23 cellular contexts compared by ENCODE assay signal in the genomic region with DNA sequence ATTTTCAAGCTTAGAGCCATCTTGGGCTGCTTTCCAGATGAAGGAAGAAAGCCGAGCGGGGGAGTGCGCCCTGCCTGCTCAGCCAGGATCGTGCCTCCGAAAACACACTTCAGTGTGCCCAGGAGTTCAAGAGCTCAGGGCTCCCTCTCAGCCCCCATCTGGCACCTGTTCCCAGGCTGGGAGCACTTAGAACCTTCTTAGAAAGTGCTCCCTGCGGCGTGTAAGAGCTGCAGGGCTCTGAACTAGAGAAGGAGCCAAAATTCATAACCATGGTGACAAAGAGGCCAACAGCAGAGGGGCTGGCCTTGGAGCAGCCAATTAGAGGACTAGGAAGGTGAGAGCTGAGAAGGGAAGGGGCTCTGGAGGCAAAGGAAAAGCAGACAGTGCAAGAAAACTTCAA. TPM values are rescaled to one million over a fixed set of nuclear protein-coding genes. Genes with fewer than 3 reads are reported as not detected.
DNase-seq lines count a peak whose midpoint lies in the region; ATAC-seq and TF ChIP-seq lines count a peak whose summit lies in the region.
"Had no signal": no experiment of that assay in that cellular context is flagged by ENCODE, and none has a peak within 500 bp of the region (broad histone marks: within the 10 kb centered on the region; RNA-seq: fewer than 3 reads in every experiment).

No MANE protein-coding gene starts in this region.

- H3K4me3 ChIP-seq in BLaER1 (no peak overlapping the region), lower lobe of right lung (no peak overlapping the region)
- H3K4me3 ChIP-seq: suprapubic skin had no signal

- TF ChIP-seq CTCF in lower lobe of right lung (IDR thresholded peaks at IDR 0.05) = no peak

- DNase-seq in NCI-H1092 treated with DMSO at 0.1 percent for 48 hours (lab: John Stamatoyannopoulos, UW) (peak; percentile 33), NCI-H2227 (lab: John Stamatoyannopoulos, UW; ENCODE audit: unreplicated experiment) (peak; percentile 70), lower lobe of right lung (no peak), OCI-M2 (lab: John Stamatoyannopoulos, UW; ENCODE audit: unreplicated experiment) (no peak), GM19240 (ENCODE audit: insufficient read length, low spot score) (no peak), NCI-H345 (lab: John Stamatoyannopoulos, UW) (no peak), SW480 (ENCODE audit: low spot score) (no peak)
- DNase-seq: ACHN; activated CD4-positive, alpha-beta T cell treated with anti-CD3 and anti-CD28 coated beads, Interleukin-2, amount 10 ng/mL, durations not matched to agents 7 days and 5 days; activated naive CD4-positive, alpha-beta T cell treated with anti-CD3 and anti-CD28 coated beads, Interleukin-2, amount 10 ng/mL, durations not matched to agents 7 days and 5 days; foreskin keratinocyte; mesendoderm; naive B cell; retina; stimulated activated CD4-positive, alpha-beta T cell treated with anti-CD3 and anti-CD28 coated beads, Interleukin-12 subunit alpha, Interleukin-12 subunit beta, amount 100 ng/mL, for 4 hours; stimulated activated CD4-positive, alpha-beta T cell treated with anti-CD3 and anti-CD28 coated beads, Interleukin-4, amount 100 ng/mL, for 24 hours; stimulated activated naive B cell treated with anti-CD40 and anti-IgM and Interleukin-4, amounts not matched to agents 10 μg/mL and 1 μg/mL and 100 μg/mL, for 72 hours; WERI-Rb-1 had no signal

- H3K4me1 ChIP-seq in BLaER1 = peaks cover 29% of the 10 kb centered on the region
- no peaks in the 10 kb centered on the region for H3K4me1 ChIP-seq in lower lobe of right lung
- H3K4me1 ChIP-seq: foreskin keratinocyte, suprapubic skin had no signal

- intact Hi-C loops in lower lobe of right lung (cut with DNase I) = no loop called here

- ATAC-seq in lower lobe of right lung = peak; percentile 28 to 67
- ATAC-seq: esophagus mucosa, foreskin keratinocyte, SK-N-SH treated with all-trans-retinoic acid at 6 μM for 48 hours had no signal

- no peaks in the 10 kb centered on the region for H3K27me3 ChIP-seq in BLaER1
- peaks cover 7% of the 10 kb centered on the region for H3K27me3 ChIP-seq in lower lobe of right lung (ENCODE audit: low read depth)
- H3K27me3 ChIP-seq: foreskin keratinocyte had no signal

- H3K9ac ChIP-seq in BLaER1 = no peak overlapping the region

- H3K36me3 ChIP-seq in BLaER1 (no peaks in the 10 kb centered on the region), lower lobe of right lung (no peaks in the 10 kb centered on the region)
- H3K36me3 ChIP-seq: suprapubic skin, WERI-Rb-1 had no signal

- H4K20me1 ChIP-seq in BLaER1 = no peaks in the 10 kb centered on the region

- H3K27ac ChIP-seq in BLaER1 = no peak overlapping the region
- H3K27ac ChIP-seq in lower lobe of right lung = no peak overlapping the region
- H3K27ac ChIP-seq: C4-2B, foreskin keratinocyte, suprapubic skin, WERI-Rb-1 had no signal

- no peaks in the 10 kb centered on the region for H3K9me3 ChIP-seq in BLaER1
- H3K9me3 ChIP-seq in lower lobe of right lung = no peaks in the 10 kb centered on the region
- H3K9me3 ChIP-seq: suprapubic skin had no signal

- H3K4me2 ChIP-seq in BLaER1 = peak overlapping the region; percentile 28

RNA-seq across cellular contexts. Expression of a gene that starts 59.0 kb away (rescaled TPM):
- 22.4 TPM for total RNA-seq in lower lobe of right lung

Comparison
In these comparisons a context has a peak if more than half of its experiments do, and no peak if none do; other contexts are left out.
1. DNase-seq: peak in NCI-H1092 treated with DMSO at 0.1 percent for 48 hours (single experiment) and NCI-H2227 (single experiment); none in lower lobe of right lung (single experiment), OCI-M2 (single experiment), GM19240 (single experiment), NCI-H345 (single experiment) and SW480 (single experiment).